Comparison of ENCODE assay signal across 8 cellular contexts in the genomic region with DNA sequence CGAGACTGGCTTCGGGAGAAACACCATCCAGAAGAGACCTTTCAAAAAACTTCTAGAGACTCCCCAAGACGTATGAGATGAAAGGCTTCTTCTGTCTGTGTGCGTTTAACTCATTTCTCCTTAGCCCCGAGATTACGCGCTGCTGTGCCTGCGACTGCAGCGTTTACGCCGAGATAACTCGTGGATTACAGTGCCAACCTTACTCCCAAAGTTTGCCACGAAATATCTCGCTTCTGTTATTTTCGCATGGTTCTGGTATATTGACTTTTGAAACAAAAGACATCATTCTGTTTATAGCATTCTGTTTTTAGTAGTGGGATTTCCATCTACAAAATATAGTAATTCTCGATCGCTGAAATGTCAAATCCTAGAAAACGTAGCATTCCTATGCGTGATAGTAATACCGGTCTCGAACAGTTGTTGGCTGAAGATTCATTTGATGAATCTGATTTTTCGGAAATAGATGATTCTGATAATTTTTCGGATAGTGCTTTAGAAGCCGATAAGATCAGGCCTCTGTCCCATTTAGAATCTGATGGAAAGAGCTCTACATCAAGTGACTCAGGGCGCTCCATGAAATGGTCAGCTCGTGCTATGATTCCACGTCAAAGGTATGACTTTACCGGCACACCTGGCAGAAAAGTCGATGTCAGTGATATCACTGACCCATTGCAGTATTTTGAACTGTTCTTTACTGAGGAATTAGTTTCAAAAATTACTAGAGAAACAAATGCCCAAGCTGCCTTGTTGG. TPM values are rescaled to one million over a fixed set of nuclear protein-coding genes. Genes with fewer than 3 reads are reported as not detected.
DNase-seq lines count a peak whose midpoint lies in the region; TF ChIP-seq lines count a peak whose summit lies in the region.

No MANE protein-coding gene starts in this region.

- H3K36me3 ChIP-seq in suprapubic skin, result no peaks in the 10 kb centered on the region

- no peak for TF ChIP-seq EP300 in suprapubic skin (IDR thresholded peaks at IDR 0.05)

- H3K9me3 ChIP-seq in suprapubic skin, result no peaks in the 10 kb centered on the region

- H3K36me3 Mint-ChIP-seq in activated CD4-positive, alpha-beta T cell treated with anti-CD3 and anti-CD28 coated beads, Interleukin-2, amount 10 ng/mL, durations not matched to agents 24 days and 14 days (ENCODE audit: low read depth), result peaks cover 36% of the 10 kb centered on the region

- TF ChIP-seq CTCF in suprapubic skin (IDR thresholded peaks at IDR 0.05), result no peak

- intact Hi-C loops in activated CD4-positive, alpha-beta T cell treated with anti-CD3 and anti-CD28 coated beads, Interleukin-2, amount 10 ng/mL, durations not matched to agents 24 days and 14 days (cut with micrococcal nuclease), result loop anchor here (1.0 to 10.0 kb wide), 7 partner anchors 108 to 900 kb away; a partner anchor contains a TSS

- 30% methylated on average over 29 of the region's 29 CpGs for whole genome bisulfite sequencing in suprapubic skin

- H3K4me1 Mint-ChIP-seq in activated CD4-positive, alpha-beta T cell treated with anti-CD3 and anti-CD28 coated beads, Interleukin-2, amount 10 ng/mL, durations not matched to agents 24 days and 14 days, result peaks cover 29% of the 10 kb centered on the region

- no peak for DNase-seq in activated CD4-positive, alpha-beta T cell treated with anti-CD3 and anti-CD28 coated beads, Interleukin-2, amount 10 ng/mL, durations not matched to agents 24 days and 14 days
- no peak for DNase-seq in activated CD4-positive, alpha-beta T cell treated with anti-CD3 and anti-CD28 coated beads for 48 hours
- peak; percentile 7 for DNase-seq in kidney tubule cell (ENCODE audit: low spot score)
- no peak for DNase-seq in suprapubic skin (ENCODE audit: low spot score in 2 of 2)
- DNase-seq in GOT3 (lab: John Stamatoyannopoulos, UW), result no peak
- no peak for DNase-seq in DMS79 treated with DMSO at 0.1 percent for 48 hours (lab: John Stamatoyannopoulos, UW)
- DNase-seq in NCI-H345 (lab: John Stamatoyannopoulos, UW), result no peak

- H3K27ac ChIP-seq in angular gyrus (ENCODE audit: low read depth, low read length) (peak overlapping the region; percentile 33), suprapubic skin (peak overlapping the region; percentile 90)

- peaks cover 2% of the 10 kb centered on the region for H3K27me3 Mint-ChIP-seq in activated CD4-positive, alpha-beta T cell treated with anti-CD3 and anti-CD28 coated beads, Interleukin-2, amount 10 ng/mL, durations not matched to agents 24 days and 14 days

- peak overlapping the region; percentile 100 for H3K27ac Mint-ChIP-seq in activated CD4-positive, alpha-beta T cell treated with anti-CD3 and anti-CD28 coated beads, Interleukin-2, amount 10 ng/mL, durations not matched to agents 24 days and 14 days

- TF ChIP-seq POLR2A in suprapubic skin (IDR thresholded peaks at IDR 0.05), result peak in 1 of 2 donors; percentile 3

- H3K4me3 Mint-ChIP-seq in activated CD4-positive, alpha-beta T cell treated with anti-CD3 and anti-CD28 coated beads, Interleukin-2, amount 10 ng/mL, durations not matched to agents 24 days and 14 days, result peak overlapping the region; percentile 100

- no peaks in the 10 kb centered on the region for H3K27me3 ChIP-seq in suprapubic skin

- peak overlapping the region; percentile 95 for H3K4me3 ChIP-seq in suprapubic skin

- H3K4me1 ChIP-seq in suprapubic skin, result peaks cover 32% of the 10 kb centered on the region

- peaks cover 9% of the 10 kb centered on the region for H3K9me3 Mint-ChIP-seq in activated CD4-positive, alpha-beta T cell treated with anti-CD3 and anti-CD28 coated beads, Interleukin-2, amount 10 ng/mL, durations not matched to agents 24 days and 14 days

RNA-seq across cellular contexts. Expression of a gene that starts 0.5 kb away (rescaled TPM):
- 3.7 and 4.0 TPM in 2 replicates for total RNA-seq in activated CD4-positive, alpha-beta T cell treated with anti-CD3 and anti-CD28 coated beads, Interleukin-2, amount 10 ng/mL, durations not matched to agents 24 days and 14 days
- total RNA-seq in suprapubic skin, result 1 to 10 TPM in 3 of 4 donors, under 1 TPM in 1; 0.83 to 2.3 (median 1.4) TPM

RNA-seq across cellular contexts. Expression of a gene that starts 0.7 kb away (rescaled TPM):
- total RNA-seq in activated CD4-positive, alpha-beta T cell treated with anti-CD3 and anti-CD28 coated beads, Interleukin-2, amount 10 ng/mL, durations not matched to agents 24 days and 14 days, result 70.9 and 75.8 TPM in 2 replicates
- total RNA-seq in suprapubic skin, result 10 to 100 TPM; 25.8 to 44.8 (median 31.9) TPM
